8 cellular contexts compared by ENCODE assay signal in genomic region chr16:81798311-81799137, GRCh38.
DNase-seq lines count a peak whose midpoint lies in the region; ATAC-seq and TF ChIP-seq lines count a peak whose summit lies in the region.

No MANE protein-coding gene starts in this region.

- ATAC-seq in GM19452 (IDR thresholded peaks at IDR 0.05; ENCODE audit: unreplicated experiment) (peak; percentile 60), HG03439 (IDR thresholded peaks at IDR 0.05; ENCODE audit: unreplicated experiment) (peak; percentile 48)

- no peak overlapping the region for H3K4me3 ChIP-seq in effector memory CD4-positive, alpha-beta T cell (ENCODE audit: insufficient read depth, low read depth, low read length, poor library complexity, severe bottlenecking)

- TF ChIP-seq POLR2A in GM10847 (IDR thresholded peaks at IDR 0.05; ENCODE audit: extremely low read depth, insufficient read length), result peak; percentile 47

- no peaks in the 10 kb centered on the region for H3K27me3 ChIP-seq in effector memory CD4-positive, alpha-beta T cell (replicated peaks; ENCODE audit: control insufficient read depth, insufficient read depth, low read length, poor library complexity, severe bottlenecking)

- peak; percentile 61 for DNase-seq in activated CD8-positive, alpha-beta memory T cell treated with anti-CD3 and anti-CD28 coated beads, Interleukin-2, amount 50 U/mL, for 48 hours
- DNase-seq in substantia nigra (lab: John Stamatoyannopoulos, UW) (no peak), SHP77 (lab: John Stamatoyannopoulos, UW) (no peak), AG08396 (ENCODE audit: low spot score) (no peak)
- DNase-seq in effector memory CD4-positive, alpha-beta T cell, result no peak

- H3K27ac ChIP-seq in substantia nigra (ENCODE audit: low read depth, low read length, poor library complexity, severe bottlenecking), result peak overlapping the region; percentile 26
- H3K27ac ChIP-seq in effector memory CD4-positive, alpha-beta T cell (ENCODE audit: insufficient read depth, low read length, poor library complexity, severe bottlenecking), result no peak overlapping the region

- no peaks in the 10 kb centered on the region for H3K9me3 ChIP-seq in effector memory CD4-positive, alpha-beta T cell (ENCODE audit: control insufficient read depth, low read length)

- no peaks in the 10 kb centered on the region for H3K36me3 ChIP-seq in effector memory CD4-positive, alpha-beta T cell (ENCODE audit: control insufficient read depth, insufficient read depth, low read length)

- no peaks in the 10 kb centered on the region for H3K4me1 ChIP-seq in effector memory CD4-positive, alpha-beta T cell (ENCODE audit: control insufficient read depth, insufficient read depth, low read length, poor library complexity, severe bottlenecking)
